10 cellular contexts compared by ENCODE assay signal in genomic region chr5:157546456-157547100, GRCh38. TPM values are rescaled to one million over a fixed set of nuclear protein-coding genes. Genes with fewer than 3 reads are reported as not detected.
DNase-seq lines count a peak whose midpoint lies in the region; ATAC-seq and TF ChIP-seq lines count a peak whose summit lies in the region.
"Had no signal": no experiment of that assay in that cellular context is flagged by ENCODE, and none has a peak within 500 bp of the region (broad histone marks: within the 10 kb centered on the region; RNA-seq: fewer than 3 reads in every experiment).

No MANE protein-coding gene starts in this region.

- H3K36me3 Mint-ChIP-seq in activated CD4-positive, alpha-beta memory T cell treated with anti-CD3 and anti-CD28 coated beads for 36 hours = peaks cover 46% of the 10 kb centered on the region
- peaks cover 7% of the 10 kb centered on the region for H3K36me3 Mint-ChIP-seq in glutamatergic neuron (ENCODE audit: unreplicated experiment)

- H3K36me3 ChIP-seq in sigmoid colon = no peaks in the 10 kb centered on the region

- no peak for TF ChIP-seq EP300 in sigmoid colon (IDR thresholded peaks at IDR 0.05)

- TF ChIP-seq POLR2A in sigmoid colon (IDR thresholded peaks at IDR 0.05) = no peak

- H3K9me3 ChIP-seq in sigmoid colon = no peaks in the 10 kb centered on the region

- intact Hi-C loops in activated CD4-positive, alpha-beta memory T cell treated with anti-CD3 and anti-CD28 coated beads for 36 hours (cut with micrococcal nuclease) = loop anchor here (10.0 kb wide), 2 partner anchors 292 to 308 kb away; partner anchors contain the start of gene CLINT1
- intact Hi-C loops in sigmoid colon (cut with DNase I) = no loop called here

- no peaks in the 10 kb centered on the region for H3K27me3 Mint-ChIP-seq in activated CD4-positive, alpha-beta memory T cell treated with anti-CD3 and anti-CD28 coated beads for 36 hours
- peaks cover 5% of the 10 kb centered on the region for H3K27me3 Mint-ChIP-seq in glutamatergic neuron (ENCODE audit: unreplicated experiment)

- ATAC-seq in HG03460 (IDR thresholded peaks at IDR 0.05; ENCODE audit: unreplicated experiment) (no peak), GM19395 (IDR thresholded peaks at IDR 0.05; ENCODE audit: unreplicated experiment) (no peak)
- ATAC-seq: PC-3 had no signal

- H3K9me3 Mint-ChIP-seq in activated CD4-positive, alpha-beta memory T cell treated with anti-CD3 and anti-CD28 coated beads for 36 hours = no peaks in the 10 kb centered on the region
- H3K9me3 Mint-ChIP-seq in glutamatergic neuron (ENCODE audit: unreplicated experiment) = no peaks in the 10 kb centered on the region

- no peak overlapping the region for H3K4me3 Mint-ChIP-seq in activated CD4-positive, alpha-beta memory T cell treated with anti-CD3 and anti-CD28 coated beads for 36 hours
- H3K4me3 Mint-ChIP-seq in glutamatergic neuron (ENCODE audit: unreplicated experiment) = peak overlapping the region; percentile 32

- H3K27ac Mint-ChIP-seq in activated CD4-positive, alpha-beta memory T cell treated with anti-CD3 and anti-CD28 coated beads for 36 hours = peak overlapping the region; percentile 98
- H3K27ac Mint-ChIP-seq in glutamatergic neuron (ENCODE audit: unreplicated experiment) = peak overlapping the region; percentile 64

- H3K4me1 ChIP-seq in sigmoid colon = peaks cover 0 to 98% (median 91%) of the 10 kb centered on the region in 4 donors

- TF ChIP-seq CTCF in glutamatergic neuron (IDR thresholded peaks at IDR 0.05; ENCODE audit: partially characterized antibody, unreplicated experiment) (no peak), sigmoid colon (IDR thresholded peaks at IDR 0.05) (no peak)

- H3K27ac ChIP-seq in sigmoid colon = peak overlapping the region; percentile 79 to 95 (median 86)

- no peaks in the 10 kb centered on the region for H3K27me3 ChIP-seq in sigmoid colon

- DNase-seq in GM03348 (ENCODE audit: low spot score) (peak; percentile 27), glutamatergic neuron (no peak), sigmoid colon (no peak), cerebellar nuclear complex (lab: John Stamatoyannopoulos, UW) (no peak)
- no peak for DNase-seq in activated CD4-positive, alpha-beta memory T cell treated with anti-CD3 and anti-CD28 coated beads for 36 hours
- DNase-seq in central memory CD4-positive, alpha-beta T cell = no peak
- DNase-seq: Karpas-422, PC-3 had no signal

- H3K4me3 ChIP-seq in sigmoid colon = no peak overlapping the region

- H3K4me1 Mint-ChIP-seq in activated CD4-positive, alpha-beta memory T cell treated with anti-CD3 and anti-CD28 coated beads for 36 hours (ENCODE audit: low read depth) = peaks cover 98% of the 10 kb centered on the region
- peaks cover 8% of the 10 kb centered on the region for H3K4me1 Mint-ChIP-seq in glutamatergic neuron (ENCODE audit: low read depth, unreplicated experiment)

- CTCF ChIA-PET in activated CD4-positive, alpha-beta memory T cell treated with anti-CD3 and anti-CD28 coated beads for 36 hours (lab: Charles Lee) = interaction anchor here (0.6 to 1.3 kb wide), 4 partner anchors 24 to 355 kb away, joined by 3 to 8 read pairs (median 4); partner anchors contain the start of gene LSM11

- POLR2A ChIA-PET in activated CD4-positive, alpha-beta memory T cell treated with anti-CD3 and anti-CD28 coated beads for 36 hours (lab: Charles Lee) = interaction anchor here (1.0 to 1.9 kb wide), 3 partner anchors 37 to 66 kb away, joined by 3 to 4 read pairs (median 3); no protein-coding TSS in a partner anchor

- WGBS in sigmoid colon, 2 donors = 75 to 85% methylated on average over 6 of the region's 6 CpGs

RNA-seq across cellular contexts. Expression of gene ADAM19, which starts 29.0 kb away (rescaled TPM):
- total RNA-seq in activated CD4-positive, alpha-beta memory T cell treated with anti-CD3 and anti-CD28 coated beads for 36 hours = 100 to 1,000 TPM; 107 to 111 TPM
- total RNA-seq in glutamatergic neuron (ENCODE audit: unreplicated experiment) = 41.2 TPM
- total RNA-seq in sigmoid colon = 10 to 100 TPM; 18.8 to 53.2 (median 35.0) TPM
- polyA plus RNA-seq in sigmoid colon = 10 to 100 TPM in 1 of 3 donors, 1 to 10 TPM in 2; 1.2 to 16.3 (median 1.2) TPM
